Comparison of ENCODE assay signal across 8 cellular contexts in the genomic region with DNA sequence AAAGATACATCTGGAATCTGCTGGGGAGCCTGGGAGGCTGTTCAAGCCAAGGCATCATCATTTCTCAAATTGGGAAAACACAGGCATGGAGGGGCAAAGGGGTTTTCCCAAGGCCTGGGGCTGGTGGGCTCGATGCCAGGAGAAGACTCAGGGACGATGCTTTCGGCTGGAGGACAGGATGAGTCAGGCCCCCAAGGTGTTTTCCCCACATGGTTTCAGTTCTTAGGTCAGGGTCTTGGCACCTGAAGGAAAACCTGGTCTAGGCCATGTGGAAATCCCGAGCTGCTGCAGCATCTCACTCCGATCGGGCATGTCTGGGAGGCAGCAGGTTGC.
DNase-seq lines count a peak whose midpoint lies in the region; ATAC-seq and TF ChIP-seq lines count a peak whose summit lies in the region.

No MANE protein-coding gene starts in this region.

- DNase-seq in GM03348 (ENCODE audit: low spot score) (peak; percentile 47), HK-2 (ENCODE audit: unreplicated experiment) (peak; percentile 68), fibroblast of the aortic adventitia (ENCODE audit: low read depth) (peak; percentile 46), NCI-H2196 treated with DMSO at 0.1 percent for 48 hours (lab: John Stamatoyannopoulos, UW; ENCODE audit: unreplicated experiment) (no peak), NCI-H1048 (lab: John Stamatoyannopoulos, UW) (no peak), tibial nerve (ENCODE audit: low spot score in 2 of 2) (no peak), SW480 (ENCODE audit: low spot score) (no peak)

- H3K9me3 ChIP-seq in tibial nerve: no peaks in the 10 kb centered on the region

- H3K4me1 ChIP-seq in tibial nerve: peaks cover 0 to 5% (median 2%) of the 10 kb centered on the region in 4 donors

- no peaks in the 10 kb centered on the region for H3K36me3 ChIP-seq in tibial nerve

- ATAC-seq in GM19397 (IDR thresholded peaks at IDR 0.05; ENCODE audit: unreplicated experiment): peak; percentile 41

- TF ChIP-seq POLR2A in tibial nerve (IDR thresholded peaks at IDR 0.05): no peak

- H3K27me3 ChIP-seq in tibial nerve: no peaks in the 10 kb centered on the region

- 79 to 80% methylated on average over 6 of the region's 6 CpGs for WGBS in tibial nerve, 2 donors

- no peak for TF ChIP-seq EP300 in tibial nerve (IDR thresholded peaks at IDR 0.05)

- H3K4me3 ChIP-seq in fibroblast of the aortic adventitia (ENCODE audit: low read depth, low read length) (no peak overlapping the region), tibial nerve (no peak overlapping the region)

- no peak overlapping the region for H3K27ac ChIP-seq in tibial nerve

- no peak for TF ChIP-seq CTCF in fibroblast of the aortic adventitia (IDR thresholded peaks at IDR 0.05; ENCODE audit: insufficient read depth, low read length)
- no peak for TF ChIP-seq CTCF in tibial nerve (IDR thresholded peaks at IDR 0.05)

Comparison
In these comparisons a context has a peak if more than half of its experiments do, and no peak if none do; other contexts are left out.
1. DNase-seq: peak in GM03348 (single experiment), HK-2 (single experiment) and fibroblast of the aortic adventitia (single experiment); none in NCI-H2196 treated with DMSO at 0.1 percent for 48 hours (single experiment), NCI-H1048 (single experiment), tibial nerve (0 of 2) and SW480 (single experiment).